Comparison of ENCODE assay signal across 7 cellular contexts in the genomic region with DNA sequence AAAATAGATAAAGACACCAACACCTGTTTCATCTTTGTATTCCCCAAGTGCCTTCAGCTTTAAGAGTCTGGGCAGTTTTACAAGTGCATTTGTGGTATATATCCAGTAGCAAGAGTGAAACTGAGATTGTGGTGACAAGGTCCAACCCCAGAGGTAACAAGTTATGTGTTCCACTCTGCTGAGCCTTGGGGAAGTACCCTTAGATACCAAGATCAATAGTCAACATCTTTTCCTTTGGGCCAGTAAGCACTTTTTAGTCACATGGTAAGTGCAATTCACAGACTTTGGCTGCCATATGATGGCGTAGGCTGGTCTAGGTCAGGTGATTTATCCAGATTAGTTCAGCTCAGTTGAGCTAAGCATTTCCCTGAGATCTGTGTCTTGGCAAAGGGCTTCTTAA. TPM values are rescaled to one million over a fixed set of nuclear protein-coding genes. Genes with fewer than 3 reads are reported as not detected.
A peak's percentile ranks its signal among the peaks of the same experiment; 100 is the strongest.
DNase-seq lines count a peak whose midpoint lies in the region; ATAC-seq and TF ChIP-seq lines count a peak whose summit lies in the region.
"Not testable (repeated sequence)": the region's sequence is repeated elsewhere in the genome, so short reads cannot be mapped to it uniquely, and the experiment has no call there.

No MANE protein-coding gene starts in this region.

- DNase-seq in activated CD4-positive, alpha-beta memory T cell treated with anti-CD3 and anti-CD28 coated beads, Interleukin-2, amount 10 ng/mL, durations not matched to agents 7 days and 5 days = peak; percentile 65
- peak; percentile 86 for DNase-seq in epithelial cell of proximal tubule (ENCODE audit: low read depth)
- peak in 1 of 9 donors; percentile 38 for DNase-seq in naive thymus-derived CD4-positive, alpha-beta T cell

- not testable (repeated sequence) for H3K27ac ChIP-seq in naive thymus-derived CD4-positive, alpha-beta T cell (ENCODE audit: low read depth, low read length)

- peaks cover 36% of the 10 kb centered on the region for H3K4me1 Mint-ChIP-seq in activated CD4-positive, alpha-beta memory T cell treated with anti-CD3 and anti-CD28 coated beads, Interleukin-2, amount 10 ng/mL, durations not matched to agents 7 days and 5 days
- H3K4me1 Mint-ChIP-seq in naive thymus-derived CD4-positive, alpha-beta T cell = peaks cover 0 to 25% (median 0%) of the 10 kb centered on the region in 7 donors

- H3K27ac Mint-ChIP-seq in activated CD4-positive, alpha-beta memory T cell treated with anti-CD3 and anti-CD28 coated beads, Interleukin-2, amount 10 ng/mL, durations not matched to agents 7 days and 5 days = peak overlapping the region; percentile 52
- peak overlapping the region in 1 of 9 donors; percentile 69 for H3K27ac Mint-ChIP-seq in naive thymus-derived CD4-positive, alpha-beta T cell

- H3K27me3 Mint-ChIP-seq in activated CD4-positive, alpha-beta memory T cell treated with anti-CD3 and anti-CD28 coated beads, Interleukin-2, amount 10 ng/mL, durations not matched to agents 7 days and 5 days = peaks cover 16% of the 10 kb centered on the region
- peaks cover 0 to 41% (median 0%) of the 10 kb centered on the region in 5 donors for H3K27me3 Mint-ChIP-seq in naive thymus-derived CD4-positive, alpha-beta T cell

- CTCF ChIA-PET in activated CD4-positive, alpha-beta memory T cell treated with anti-CD3 and anti-CD28 coated beads, Interleukin-2, amount 10 ng/mL, durations not matched to agents 7 days and 5 days (lab: Charles Lee) = interaction anchor here (0.7 to 1.5 kb wide), 4 partner anchors 14 to 261 kb away, joined by 3 to 5 read pairs (median 4); no protein-coding TSS in a partner anchor
- CTCF ChIA-PET in naive thymus-derived CD4-positive, alpha-beta T cell (lab: Charles Lee) = interaction anchor here (0.5 kb wide), 1 partner anchor 9 kb away, joined by 3 read pairs; no protein-coding TSS in a partner anchor

- not testable (repeated sequence) for H3K4me3 Mint-ChIP-seq in activated CD4-positive, alpha-beta memory T cell treated with anti-CD3 and anti-CD28 coated beads, Interleukin-2, amount 10 ng/mL, durations not matched to agents 7 days and 5 days
- H3K4me3 Mint-ChIP-seq in naive thymus-derived CD4-positive, alpha-beta T cell = peak overlapping the region in 1 of 10 donors; percentile 32

- not testable (repeated sequence) for H3K9me3 Mint-ChIP-seq in activated CD4-positive, alpha-beta memory T cell treated with anti-CD3 and anti-CD28 coated beads, Interleukin-2, amount 10 ng/mL, durations not matched to agents 7 days and 5 days; naive thymus-derived CD4-positive, alpha-beta T cell

- not testable (repeated sequence) for H3K4me1 ChIP-seq in naive thymus-derived CD4-positive, alpha-beta T cell (ENCODE audit: control insufficient read depth in 2 of 2, insufficient read depth in 2 of 2, low read length in 2 of 2)

- H3K36me3 Mint-ChIP-seq in activated CD4-positive, alpha-beta memory T cell treated with anti-CD3 and anti-CD28 coated beads, Interleukin-2, amount 10 ng/mL, durations not matched to agents 7 days and 5 days (ENCODE audit: low read depth); naive thymus-derived CD4-positive, alpha-beta T cell: not testable (repeated sequence)

- not testable (repeated sequence) for H3K4me3 ChIP-seq in epithelial cell of proximal tubule (ENCODE audit: low read depth, low read length); naive thymus-derived CD4-positive, alpha-beta T cell (ENCODE audit: low read length)

- H3K9me3 ChIP-seq in naive thymus-derived CD4-positive, alpha-beta T cell (ENCODE audit: control insufficient read depth in 2 of 3, low read length in 3 of 3) = not testable (repeated sequence)

- TF ChIP-seq CTCF in epithelial cell of proximal tubule (conservative IDR thresholded peaks at IDR 0.05; ENCODE audit: low read depth, low read length) = not testable (repeated sequence)

- not testable (repeated sequence) for H3K36me3 ChIP-seq in naive thymus-derived CD4-positive, alpha-beta T cell (ENCODE audit: control insufficient read depth in 2 of 3, insufficient read depth in 3 of 3, low read length in 3 of 3)

- not testable (repeated sequence) for H3K27me3 ChIP-seq in naive thymus-derived CD4-positive, alpha-beta T cell (ENCODE audit: control insufficient read depth in 2 of 2, insufficient read depth in 2 of 2, low read length in 2 of 2)

- intact Hi-C loops in naive thymus-derived CD4-positive, alpha-beta T cell (cut with micrococcal nuclease) = loop anchor here in 1 of 2 donors (2.0 kb wide), 1 partner anchor 19 kb away; a partner anchor contains a TSS

- ATAC-seq in GM18519 (IDR thresholded peaks at IDR 0.05; ENCODE audit: low FRiP score, unreplicated experiment) (peak; percentile 87), GM21390 (IDR thresholded peaks at IDR 0.05; ENCODE audit: unreplicated experiment) (peak; percentile 90), HG02973 (IDR thresholded peaks at IDR 0.05; ENCODE audit: unreplicated experiment) (peak; percentile 85), HG03571 (IDR thresholded peaks at IDR 0.05; ENCODE audit: unreplicated experiment) (peak; percentile 96)
- ATAC-seq in naive thymus-derived CD4-positive, alpha-beta T cell = peak; percentile 85

- POLR2A ChIA-PET in activated CD4-positive, alpha-beta memory T cell treated with anti-CD3 and anti-CD28 coated beads, Interleukin-2, amount 10 ng/mL, durations not matched to agents 7 days and 5 days (lab: Charles Lee) = interaction anchor here (0.7 to 1.7 kb wide), 7 partner anchors 9 to 183 kb away, joined by 3 to 4 read pairs (median 4); a partner anchor contains a TSS
- POLR2A ChIA-PET in naive thymus-derived CD4-positive, alpha-beta T cell (lab: Charles Lee) = not testable (repeated sequence)

RNA-seq across cellular contexts. Expression of a gene that starts 19.8 kb away (rescaled TPM):
- total RNA-seq in activated CD4-positive, alpha-beta memory T cell treated with anti-CD3 and anti-CD28 coated beads, Interleukin-2, amount 10 ng/mL, durations not matched to agents 7 days and 5 days = 1 to 10 TPM; 5.3 to 5.9 TPM
- total RNA-seq in epithelial cell of proximal tubule = 35.7 and 63.5 TPM in 2 replicates
- 10 to 100 TPM in 3 of 5 experiments, 1 to 10 TPM in 2; 8.7 to 28.7 (median 10.1) TPM for total RNA-seq in naive thymus-derived CD4-positive, alpha-beta T cell
- polyA plus RNA-seq in naive thymus-derived CD4-positive, alpha-beta T cell = 10 to 100 TPM; 25.2 to 26.4 TPM

RNA-seq across cellular contexts. Expression of a gene that starts 25.9 kb away (rescaled TPM):
- 10 to 100 TPM; 22.2 to 24.0 TPM for total RNA-seq in activated CD4-positive, alpha-beta memory T cell treated with anti-CD3 and anti-CD28 coated beads, Interleukin-2, amount 10 ng/mL, durations not matched to agents 7 days and 5 days
- 23.4 and 25.0 TPM in 2 replicates for total RNA-seq in epithelial cell of proximal tubule
- 10 to 100 TPM in 4 of 5 experiments, 1 to 10 TPM in 1; 9.7 to 25.8 (median 23.5) TPM for total RNA-seq in naive thymus-derived CD4-positive, alpha-beta T cell
- polyA plus RNA-seq in naive thymus-derived CD4-positive, alpha-beta T cell = 10 to 100 TPM; 17.6 to 27.9 TPM
